23 cellular contexts compared by ENCODE assay signal in the genomic region with DNA sequence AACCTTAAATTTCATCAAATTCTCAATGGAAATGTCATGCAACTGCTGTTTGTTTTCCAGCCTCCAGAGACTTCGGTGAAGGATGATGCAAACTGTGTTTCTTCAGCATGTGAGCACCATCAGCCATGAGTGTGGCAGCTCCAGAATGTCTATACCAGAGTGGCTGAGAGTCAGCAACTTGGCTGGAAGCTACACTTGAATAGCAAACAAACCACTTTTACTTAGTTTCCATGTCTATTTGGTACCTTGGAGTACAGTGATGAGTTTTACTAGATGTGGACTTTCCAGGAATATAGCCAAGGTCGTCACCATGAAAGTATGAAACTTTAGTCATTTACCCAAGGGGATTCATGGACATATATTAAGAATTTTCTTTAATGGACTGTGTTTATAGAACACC. TPM values are rescaled to one million over a fixed set of nuclear protein-coding genes. Genes with fewer than 3 reads are reported as not detected.
DNase-seq lines count a peak whose midpoint lies in the region; ATAC-seq and TF ChIP-seq lines count a peak whose summit lies in the region.
"Had no signal": no experiment of that assay in that cellular context is flagged by ENCODE, and none has a peak within 500 bp of the region (broad histone marks: within the 10 kb centered on the region; RNA-seq: fewer than 3 reads in every experiment).

No MANE protein-coding gene starts in this region.

- POLR2A ChIA-PET in IMR-90 (lab: Charles Lee; ENCODE audit: unreplicated experiment), result no interaction called here

- H3K27me3 ChIP-seq in IMR-90 (ENCODE audit: control insufficient read depth, insufficient read depth, low read length) (peaks cover 8% of the 10 kb centered on the region), left ventricle myocardium inferior (ENCODE audit: low read depth) (peaks cover 4% of the 10 kb centered on the region)

- H3K36me3 ChIP-seq in IMR-90 (ENCODE audit: control insufficient read depth, insufficient read depth, low read length), result no peaks in the 10 kb centered on the region
- H3K36me3 ChIP-seq in left ventricle myocardium inferior, result no peaks in the 10 kb centered on the region

- no peak overlapping the region for H3K4me2 ChIP-seq in IMR-90 (ENCODE audit: low read depth, low read length)

- TF ChIP-seq CTCF in IMR-90 (conservative IDR thresholded peaks at IDR 0.05; ENCODE audit: low read depth, low read length), result no peak
- no peak for TF ChIP-seq CTCF in choroid plexus epithelial cell (conservative IDR thresholded peaks at IDR 0.05; ENCODE audit: low read depth, low read length)
- no peak for TF ChIP-seq CTCF in foreskin fibroblast (IDR thresholded peaks at IDR 0.05; ENCODE audit: low read depth, low read length)
- TF ChIP-seq CTCF in left ventricle myocardium inferior (IDR thresholded peaks at IDR 0.05; ENCODE audit: borderline replicate concordance), result no peak

- no peak overlapping the region for H3K56ac ChIP-seq in IMR-90 (ENCODE audit: extremely low read depth, insufficient read depth, low read length)

- no peaks in the 10 kb centered on the region for H3K79me1 ChIP-seq in IMR-90 (ENCODE audit: low read depth in 1 of 2, low read length in 2 of 2)

- no peak overlapping the region for H2BK5ac ChIP-seq in IMR-90 (ENCODE audit: low read depth, low read length, poor library complexity, severe bottlenecking)

- H2AFZ ChIP-seq in IMR-90 (replicated peaks; ENCODE audit: low read length, poor library complexity), result no peak overlapping the region

- WGBS in IMR-90 (ENCODE audit: extremely low coverage in 2 of 2, insufficient read length in 1 of 2), 2 experiments, result no CpG with 5 or more reads among the region's 2 CpGs

- H2BK15ac ChIP-seq in IMR-90 (ENCODE audit: low read depth, low read length), result no peak overlapping the region

- CTCF ChIA-PET in IMR-90 (lab: Yijun Ruan, JAX), result interaction anchor here (0.6 kb wide), 1 partner anchor 668 kb away, joined by 3 read pairs; no protein-coding TSS in a partner anchor

- no peak overlapping the region for H3K23ac ChIP-seq in IMR-90 (ENCODE audit: low read depth, low read length)

- H3K9me3 ChIP-seq in IMR-90 (ENCODE audit: control insufficient read depth, insufficient read depth, low read length), result no peaks in the 10 kb centered on the region
- no peaks in the 10 kb centered on the region for H3K9me3 ChIP-seq in left ventricle myocardium inferior (replicated peaks)
- no peaks in the 10 kb centered on the region for H3K9me3 ChIP-seq in T-helper 17 cell (ENCODE audit: control insufficient read depth, low read length, poor library complexity, severe bottlenecking)

- peaks cover 4% of the 10 kb centered on the region for H3K27me3 Mint-ChIP-seq in T-helper 17 cell
- H3K27me3 Mint-ChIP-seq: CD4-positive, alpha-beta T cell had no signal

- no peak overlapping the region for H4K8ac ChIP-seq in IMR-90 (ENCODE audit: low read depth in 2 of 2, low read length in 2 of 2)

- dilution Hi-C loops in IMR-90 (cut with HindIII; ENCODE audit: low sequenced_read_pairs, unreplicated experiment), result no loop called here

- no peak for TF ChIP-seq RAD21 in IMR-90 (IDR thresholded peaks at IDR 0.05; ENCODE audit: low read length)

- H3K4me3 ChIP-seq in IMR-90 (ENCODE audit: insufficient read depth, low read depth, low read length) (no peak overlapping the region), choroid plexus epithelial cell (ENCODE audit: low read depth, low read length) (no peak overlapping the region), foreskin fibroblast (ENCODE audit: low read depth in 1 of 2, low read length in 2 of 2) (no peak overlapping the region), left ventricle myocardium inferior (no peak overlapping the region)

- no peak overlapping the region for H4K91ac ChIP-seq in IMR-90 (ENCODE audit: insufficient read depth, low read depth, low read length)

- DNase-seq in AG08395 (ENCODE audit: low spot score) (peak; percentile 38), IMR-90 (peak; percentile 30), choroid plexus epithelial cell (ENCODE audit: low read depth) (peak; percentile 13), foreskin fibroblast (peak; percentile 23 to 58), left ventricle myocardium inferior (no peak), HUDEP-2 (lab: John Stamatoyannopoulos, UW; ENCODE audit: unreplicated experiment in 76 of 76) (no peak), T-helper 17 cell (no peak)
- DNase-seq in stimulated activated naive CD4-positive, alpha-beta T cell treated with Interleukin-2 at 50 U/mL for 16 hours (lab: John Stamatoyannopoulos, UW), result no peak
- DNase-seq: CD4-positive, alpha-beta T cell; DMS153; GOT3; KG1; NCI-H1417 treated with DMSO at 0.1 percent for 48 hours; NCI-H187 treated with DMSO at 0.1 percent for 48 hours; NCI-H2227 treated with DMSO at 0.1 percent for 48 hours; NCI-H524 treated with DMSO at 0.1 percent for 48 hours; RPMI8226; SHP77 treated with DMSO at 0.1 percent for 48 hours had no signal

- H3K14ac ChIP-seq in IMR-90 (replicated peaks; ENCODE audit: low read depth, low read length), result no peak overlapping the region

- H3K4me1 Mint-ChIP-seq in T-helper 17 cell, result peaks cover 4% of the 10 kb centered on the region

- H2AK5ac ChIP-seq in IMR-90 (ENCODE audit: low read depth, low read length), result no peak overlapping the region

- H4K5ac ChIP-seq in IMR-90 (ENCODE audit: low read depth, low read length), result no peak overlapping the region

- H3K4ac ChIP-seq in IMR-90 (ENCODE audit: low read depth, low read length), result no peak overlapping the region

- ATAC-seq in IMR-90 (ENCODE audit: low read depth) (no peak), T-helper 17 cell (no peak)
- ATAC-seq: HCT116, SK-N-SH treated with all-trans-retinoic acid at 6 μM for 48 hours had no signal

- TF ChIP-seq POLR2A in IMR-90 (IDR thresholded peaks at IDR 0.05; ENCODE audit: low read depth, low read length), result no peak

- no peak overlapping the region for H3K9ac ChIP-seq in IMR-90 (ENCODE audit: low read depth, low read length)

- H3K27ac Mint-ChIP-seq in T-helper 17 cell, result no peak overlapping the region
- H3K27ac Mint-ChIP-seq: CD4-positive, alpha-beta T cell had no signal

- no peak overlapping the region for H3K18ac ChIP-seq in IMR-90 (ENCODE audit: low read depth, low read length)

- H2AK9ac ChIP-seq in IMR-90 (replicated peaks; ENCODE audit: low read depth, low read length, poor library complexity), result no peak overlapping the region

- no peaks in the 10 kb centered on the region for H4K20me1 ChIP-seq in IMR-90 (ENCODE audit: insufficient read depth, low read length)

- no peak overlapping the region for H2BK20ac ChIP-seq in IMR-90 (ENCODE audit: low read depth, low read length)

- H3K4me1 ChIP-seq in IMR-90 (ENCODE audit: control insufficient read depth, insufficient read depth, low read length), result no peaks in the 10 kb centered on the region
- no peaks in the 10 kb centered on the region for H3K4me1 ChIP-seq in left ventricle myocardium inferior

- no peak overlapping the region for H3K27ac ChIP-seq in IMR-90 (ENCODE audit: insufficient read depth, low read length)
- no peak overlapping the region for H3K27ac ChIP-seq in left ventricle myocardium inferior (replicated peaks)
- H3K27ac ChIP-seq: 22Rv1 had no signal

- no peaks in the 10 kb centered on the region for H3K9me1 ChIP-seq in IMR-90 (ENCODE audit: insufficient read depth, low read length)

- no TSS peak for BruUV-seq in IMR-90 (replicated peaks; lab: Mats Ljungman, UMichigan)

- no peak overlapping the region for H2BK120ac ChIP-seq in IMR-90 (ENCODE audit: low read depth, low read length)

- in situ Hi-C loops in IMR-90 (cut with MboI; ENCODE audit: low sequenced_read_pairs), result no loop called here

- H3K4me3 Mint-ChIP-seq in T-helper 17 cell, result no peak overlapping the region
- H3K4me3 Mint-ChIP-seq: CD4-positive, alpha-beta T cell had no signal

- intact Hi-C loops in IMR-90 (cut with micrococcal nuclease) (no loop called here), left ventricle myocardium inferior (cut with micrococcal nuclease) (no loop called here)

- H3K36me3 Mint-ChIP-seq in T-helper 17 cell (ENCODE audit: low read depth), result peaks cover 2% of the 10 kb centered on the region

TF ChIP-seq in IMR-90, 13 proteins besides CTCF, POLR2A, EP300 and RAD21 (continues in another document):
- no peak for TF ChIP-seq BHLHE40 (IDR thresholded peaks at IDR 0.05; ENCODE audit: low read depth, low read length)
- no peak for TF ChIP-seq RFX5 (IDR thresholded peaks at IDR 0.05; ENCODE audit: low read depth, low read length)
- TF ChIP-seq CEBPB (IDR thresholded peaks at IDR 0.05; ENCODE audit: low read depth, low read length), result no peak
- no peak for TF ChIP-seq MAZ (IDR thresholded peaks at IDR 0.05; ENCODE audit: borderline replicate concordance, low read depth, low read length)
- no peak for TF ChIP-seq FOS (IDR thresholded peaks at IDR 0.05; ENCODE audit: low read depth, low read length)
- no peak for TF ChIP-seq MXI1 (IDR thresholded peaks at IDR 0.05; ENCODE audit: borderline replicate concordance, low read depth, low read length)
- no peak for TF ChIP-seq MAFK (IDR thresholded peaks at IDR 0.05; ENCODE audit: low read depth, low read length)
- no peak for TF ChIP-seq SMC3 (IDR thresholded peaks at IDR 0.05; ENCODE audit: low read depth, low read length)
- TF ChIP-seq CHD1 (IDR thresholded peaks at IDR 0.05; ENCODE audit: low read depth, low read length), result no peak
- TF ChIP-seq, protein P1, sequence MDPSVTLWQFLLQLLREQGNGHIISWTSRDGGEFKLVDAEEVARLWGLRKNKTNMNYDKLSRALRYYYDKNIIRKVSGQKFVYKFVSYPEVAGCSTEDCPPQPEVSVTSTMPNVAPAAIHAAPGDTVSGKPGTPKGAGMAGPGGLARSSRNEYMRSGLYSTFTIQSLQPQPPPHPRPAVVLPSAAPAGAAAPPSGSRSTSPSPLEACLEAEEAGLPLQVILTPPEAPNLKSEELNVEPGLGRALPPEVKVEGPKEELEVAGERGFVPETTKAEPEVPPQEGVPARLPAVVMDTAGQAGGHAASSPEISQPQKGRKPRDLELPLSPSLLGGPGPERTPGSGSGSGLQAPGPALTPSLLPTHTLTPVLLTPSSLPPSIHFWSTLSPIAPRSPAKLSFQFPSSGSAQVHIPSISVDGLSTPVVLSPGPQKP (IDR thresholded peaks at IDR 0.05; ENCODE audit: borderline replicate concordance, low read depth, low read length), result no peak
- no peak for TF ChIP-seq NFE2L2 (IDR thresholded peaks at IDR 0.05; ENCODE audit: low read depth, low read length)
- TF ChIP-seq, protein P2, sequence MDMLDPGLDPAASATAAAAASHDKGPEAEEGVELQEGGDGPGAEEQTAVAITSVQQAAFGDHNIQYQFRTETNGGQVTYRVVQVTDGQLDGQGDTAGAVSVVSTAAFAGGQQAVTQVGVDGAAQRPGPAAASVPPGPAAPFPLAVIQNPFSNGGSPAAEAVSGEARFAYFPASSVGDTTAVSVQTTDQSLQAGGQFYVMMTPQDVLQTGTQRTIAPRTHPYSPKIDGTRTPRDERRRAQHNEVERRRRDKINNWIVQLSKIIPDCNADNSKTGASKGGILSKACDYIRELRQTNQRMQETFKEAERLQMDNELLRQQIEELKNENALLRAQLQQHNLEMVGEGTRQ (IDR thresholded peaks at IDR 0.05; ENCODE audit: low read depth, low read length), result no peak

RNA-seq across cellular contexts. Expression of a gene that starts 4.3 kb away (rescaled TPM):
- not detected in 2 replicates for total RNA-seq in IMR-90 (2012; rRNA removed)
- polyA plus RNA-seq in IMR-90 (2012; rRNA removed), result not detected in 2 replicates
- polyA plus RNA-seq in IMR-90 (2012; cell fraction: cytosol; rRNA removed), result not detected in 2 replicates
- polyA plus RNA-seq in IMR-90 (2012; cell fraction: nucleus; rRNA removed; ENCODE audit: low replicate concordance), result not detected in 2 replicates
- not detected for total RNA-seq in left ventricle myocardium inferior
- total RNA-seq in T-helper 17 cell, result under 1 TPM; 0.77 to 0.91 TPM
- total RNA-seq: Daoy had no signal
- polyA plus RNA-seq: BJ had no signal

Comparison
In these comparisons a context has a peak if more than half of its experiments do, and no peak if none do; other contexts are left out.
1. DNase-seq: peak in AG08395 (single experiment), IMR-90 (single experiment), choroid plexus epithelial cell (single experiment) and foreskin fibroblast (2 of 2); none in left ventricle myocardium inferior (single experiment), stimulated activated naive CD4-positive, alpha-beta T cell treated with Interleukin-2 at 50 U/mL for 16 hours (single experiment), HUDEP-2 (0 of 76) and T-helper 17 cell (0 of 3).